In the genomic region with DNA sequence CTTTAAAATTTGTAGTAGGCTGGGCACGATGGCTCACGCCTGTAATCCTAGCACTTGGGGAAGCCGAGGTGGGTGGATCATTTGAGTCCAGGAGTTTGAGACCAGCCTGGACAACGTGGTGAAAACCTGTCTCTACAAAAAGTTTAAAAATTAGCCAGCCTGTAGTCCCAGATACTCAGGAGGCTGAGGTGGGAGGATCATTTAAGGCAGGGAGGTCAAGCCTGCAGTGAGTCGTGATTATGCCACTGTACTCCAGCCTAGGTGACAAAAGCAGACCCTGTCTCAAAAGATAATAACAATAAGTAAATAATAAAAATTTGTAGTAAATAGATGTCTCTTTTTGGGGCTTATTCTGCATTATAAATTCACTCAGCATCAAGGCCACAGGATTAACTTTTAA, we compare ENCODE assay signal across 13 cellular contexts.
A peak's percentile ranks its signal among the peaks of the same experiment; 100 is the strongest.
DNase-seq lines count a peak whose midpoint lies in the region; ATAC-seq, FAIRE-seq and TF ChIP-seq lines count a peak whose summit lies in the region.
"Had no signal": no experiment of that assay in that cellular context is flagged by ENCODE, and none has a peak within 500 bp of the region (broad histone marks: within the 10 kb centered on the region; RNA-seq: fewer than 3 reads in every experiment).

No MANE protein-coding gene starts in this region.

- H3K4me1 ChIP-seq in H9 (ENCODE audit: insufficient read depth, low read length), result no peaks in the 10 kb centered on the region
- H3K4me1 ChIP-seq in stomach, result peaks cover 14 to 49% (median 37%) of the 10 kb centered on the region in 4 donors

- H4K5ac ChIP-seq in H9 (ENCODE audit: insufficient read length, low read depth, low read length), result no peak overlapping the region

- H3K4me3 Mint-ChIP-seq in H9, result no peak overlapping the region
- H3K4me3 Mint-ChIP-seq in activated naive CD8-positive, alpha-beta T cell treated with anti-CD3 and anti-CD28 coated beads for 36 hours, result no peak overlapping the region
- H3K4me3 Mint-ChIP-seq: CD4-positive, alpha-beta T cell had no signal

- DNase-seq in H9 (peak; percentile 1), kidney tubule cell (ENCODE audit: low spot score) (peak; percentile 17), stomach (no peak), NCI-H2081 treated with DMSO at 0.1 percent for 48 hours (lab: John Stamatoyannopoulos, UW) (no peak), HTR-8/SVneo (ENCODE audit: insufficient read length, low spot score) (no peak)
- DNase-seq in activated naive CD8-positive, alpha-beta T cell treated with anti-CD3 and anti-CD28 coated beads for 36 hours, result no peak
- DNase-seq: activated CD4-positive, alpha-beta T cell treated with anti-CD3 and anti-CD28 coated beads for 48 hours; activated T-cell treated with anti-CD3 and anti-CD28 coated beads for 4 hours; CD4-positive, alpha-beta T cell; SHP77 treated with DMSO at 0.1 percent for 48 hours; stimulated activated CD4-positive, alpha-beta T cell treated with anti-CD3 and anti-CD28 coated beads, Interleukin-2, amount 100 ng/mL, for 48 hours; T1000 had no signal

- TF ChIP-seq CTCF in H9 (conservative IDR thresholded peaks at IDR 0.05), result no peak
- no peak for TF ChIP-seq CTCF in stomach (IDR thresholded peaks at IDR 0.05)

- H3K27ac ChIP-seq in H9 (ENCODE audit: insufficient read length, low read depth, low read length), result no peak overlapping the region
- H3K27ac ChIP-seq in stomach, result peak overlapping the region in 4 of 5 donors; percentile 16 to 74 (median 71)

- H3K56ac ChIP-seq in H9 (ENCODE audit: insufficient read length, low read depth, low read length), result no peak overlapping the region

- no peak for TF ChIP-seq EP300 in stomach (IDR thresholded peaks at IDR 0.05)

- H3K9me3 ChIP-seq in H9 (ENCODE audit: control insufficient read depth, low read depth, low read length) (no peaks in the 10 kb centered on the region), stomach (no peaks in the 10 kb centered on the region)

- no peak overlapping the region for H3K4ac ChIP-seq in H9 (ENCODE audit: low read depth, low read length)

- H2AFZ ChIP-seq in H9 (ENCODE audit: low read length), result no peak overlapping the region

- no peak overlapping the region for H2BK120ac ChIP-seq in H9 (ENCODE audit: low read depth, low read length, poor library complexity, severe bottlenecking)

- H3K23ac ChIP-seq in H9 (ENCODE audit: insufficient read length, low read depth, low read length), result no peak overlapping the region

- no peak for ATAC-seq in HG03135 (IDR thresholded peaks at IDR 0.05; ENCODE audit: unreplicated experiment)

- no peak overlapping the region for H3K18ac ChIP-seq in H9 (ENCODE audit: insufficient read length, low read depth, low read length)

- H3T11ph ChIP-seq in H9 (ENCODE audit: low read length), result no peak overlapping the region

- no CpG with 5 or more reads among the region's 5 CpGs for WGBS in H9 (ENCODE audit: extremely low coverage, insufficient read length, low lambda C conversion rate)
- WGBS in stomach, 5 donors, result 71 to 76% (median 72%) methylated on average over 5 of the region's 5 CpGs

- no peaks in the 10 kb centered on the region; the same call in 1 of the 2 replicates for H3K27me3 Mint-ChIP-seq in H9 (ENCODE audit: low read depth)
- no peaks in the 10 kb centered on the region for H3K27me3 Mint-ChIP-seq in activated naive CD8-positive, alpha-beta T cell treated with anti-CD3 and anti-CD28 coated beads for 36 hours
- H3K27me3 Mint-ChIP-seq: CD4-positive, alpha-beta T cell had no signal

- H4K91ac ChIP-seq in H9 (ENCODE audit: insufficient read length, low read depth, low read length), result no peak overlapping the region

- intact Hi-C loops in stomach (cut with DNase I; ENCODE audit: low total_unique reads), result no loop called here

- no peak overlapping the region for H3K4me2 ChIP-seq in H9 (ENCODE audit: insufficient read depth, insufficient read length, low read length)

- no peaks in the 10 kb centered on the region for H4K20me1 ChIP-seq in H9 (ENCODE audit: control insufficient read depth, insufficient read depth, insufficient read length)

- no peak overlapping the region for H2AK5ac ChIP-seq in H9 (ENCODE audit: insufficient read length, low read length)

- no peak for FAIRE-seq in HTR-8/SVneo (lab: Jason Lieb, UNC)

- H3K14ac ChIP-seq in H9 (ENCODE audit: insufficient read depth, low read length), result no peak overlapping the region

- peaks cover 0 to 4% of the 10 kb centered on the region in 2 experiments; a peak in 2 of 5 replicates for H3K9me3 Mint-ChIP-seq in H9
- peaks cover 3% of the 10 kb centered on the region for H3K9me3 Mint-ChIP-seq in activated naive CD8-positive, alpha-beta T cell treated with anti-CD3 and anti-CD28 coated beads for 36 hours
- H3K9me3 Mint-ChIP-seq: CD4-positive, alpha-beta T cell had no signal

- H2BK15ac ChIP-seq in H9 (ENCODE audit: low read depth, low read length), result no peak overlapping the region

- H3K9ac ChIP-seq in H9 (ENCODE audit: extremely low read depth, insufficient read length, low read length), result no peak overlapping the region

- no peak overlapping the region for H2BK12ac ChIP-seq in H9 (ENCODE audit: insufficient read length, low read depth, low read length)

- TF ChIP-seq POLR2A in stomach (IDR thresholded peaks at IDR 0.05), result no peak

- no peaks in the 10 kb centered on the region for H3K79me2 ChIP-seq in H9 (ENCODE audit: insufficient read depth, low read length)

- H4K8ac ChIP-seq in H9 (replicated peaks; ENCODE audit: insufficient read length, low read depth, low read length), result no peak overlapping the region

- H3K27me3 ChIP-seq in H9 (ENCODE audit: insufficient read depth, low read length) (no peaks in the 10 kb centered on the region), stomach (no peaks in the 10 kb centered on the region)

- no peaks in the 10 kb centered on the region for H3K79me1 ChIP-seq in H9 (ENCODE audit: insufficient read depth, low read depth, low read length, poor library complexity, severe bottlenecking)

- no peak overlapping the region for H2BK20ac ChIP-seq in H9 (ENCODE audit: low read depth, low read length, poor library complexity, severe bottlenecking)

- no peaks in the 10 kb centered on the region for H3K23me2 ChIP-seq in H9 (ENCODE audit: insufficient read length, low read depth, low read length, poor library complexity, severe bottlenecking)

- no peaks in the 10 kb centered on the region for H3K36me3 ChIP-seq in stomach

- H2BK5ac ChIP-seq in H9 (ENCODE audit: insufficient read length, low read length), result no peak overlapping the region

- no peak overlapping the region for H3K4me3 ChIP-seq in stomach

- peaks cover 13 to 17% of the 10 kb centered on the region in 2 experiments for H3K4me1 Mint-ChIP-seq in H9
- H3K4me1 Mint-ChIP-seq in activated naive CD8-positive, alpha-beta T cell treated with anti-CD3 and anti-CD28 coated beads for 36 hours, result peaks cover 24% of the 10 kb centered on the region

- peaks cover 0 to 6% (median 0%) of the 10 kb centered on the region in 3 experiments; a peak in 1 of 7 replicates for H3K36me3 Mint-ChIP-seq in H9 (ENCODE audit: insufficient read depth in 1 of 3, low read depth in 3 of 3)
- peaks cover 2% of the 10 kb centered on the region for H3K36me3 Mint-ChIP-seq in activated naive CD8-positive, alpha-beta T cell treated with anti-CD3 and anti-CD28 coated beads for 36 hours

- no peak overlapping the region for H3K27ac Mint-ChIP-seq in H9
- peak overlapping the region; percentile 40 for H3K27ac Mint-ChIP-seq in activated naive CD8-positive, alpha-beta T cell treated with anti-CD3 and anti-CD28 coated beads for 36 hours

Comparison
In these comparisons a context has a peak if more than half of its experiments do, and no peak if none do; other contexts are left out.
1. DNase-seq: peak in H9 (single experiment) and kidney tubule cell (single experiment); none in activated naive CD8-positive, alpha-beta T cell treated with anti-CD3 and anti-CD28 coated beads for 36 hours (single experiment), stomach (single experiment), NCI-H2081 treated with DMSO at 0.1 percent for 48 hours (single experiment) and HTR-8/SVneo (single experiment).